1 cellular context compared by ENCODE assay signal in genomic region chr3:50588759-50589433, GRCh38.
TF ChIP-seq lines count a peak whose summit lies in the region.

No MANE protein-coding gene starts in this region.

TF ChIP-seq in GM12878, 131 proteins besides CTCF, POLR2A, EP300 and RAD21:
- TF ChIP-seq SKIL (IDR thresholded peaks at IDR 0.05; ENCODE audit: low read depth, poor library complexity, severe bottlenecking) (peak; percentile 9), CHD4 (IDR thresholded peaks at IDR 0.05) (0 out of 2 replicates have a peak, but pooled peaks have one; percentile 6), TARDBP (IDR thresholded peaks at IDR 0.05; ENCODE audit: borderline replicate concordance) (no peak), PKNOX1 (IDR thresholded peaks at IDR 0.05) (peak; percentile 72), MTA2 (IDR thresholded peaks at IDR 0.05; ENCODE audit: low read depth) (0 out of 2 replicates have a peak, but pooled peaks have one; percentile 2)
